In genomic region chr10:110221721-110222261, GRCh38 we compare ENCODE assay signal across 8 cellular contexts. TPM values are rescaled to one million over a fixed set of nuclear protein-coding genes. Genes with fewer than 3 reads are reported as not detected.
A peak's percentile ranks its signal among the peaks of the same experiment; 100 is the strongest.
DNase-seq lines count a peak whose midpoint lies in the region; ATAC-seq and TF ChIP-seq lines count a peak whose summit lies in the region.

No MANE protein-coding gene starts in this region.

- peaks cover 86% of the 10 kb centered on the region for H4K20me1 ChIP-seq in BLaER1

- peak overlapping the region; percentile 67 for H3K4me2 ChIP-seq in BLaER1

- peak overlapping the region; percentile 94 for H3K27ac Mint-ChIP-seq in neural crest cell (ENCODE audit: unreplicated experiment)

- no peaks in the 10 kb centered on the region for H3K36me3 Mint-ChIP-seq in neural crest cell (ENCODE audit: low read depth)

- peak; percentile 63 for ATAC-seq in HG03460 (IDR thresholded peaks at IDR 0.05; ENCODE audit: unreplicated experiment)

- H3K27me3 ChIP-seq in BLaER1: no peaks in the 10 kb centered on the region

- no peaks in the 10 kb centered on the region for H3K9me3 Mint-ChIP-seq in neural crest cell

- DNase-seq in GM19238 (ENCODE audit: insufficient read length, low spot score) (peak; percentile 35), RKO (ENCODE audit: low spot score) (peak; percentile 98), fibroblast of pulmonary artery (ENCODE audit: low read depth) (peak; percentile 94), neural crest cell (ENCODE audit: low read depth, low spot score) (no peak)
- DNase-seq in activated T-helper 9 cell treated with anti-CD3 and anti-CD28 coated beads, Interleukin-2, amount 50 U/mL, for 16 hours (ENCODE audit: low read depth): peak; percentile 67

- H3K9me3 ChIP-seq in BLaER1: no peaks in the 10 kb centered on the region

- H3K4me3 ChIP-seq in BLaER1 (peak overlapping the region; percentile 27; the same call in 1 of the 2 replicates), fibroblast of pulmonary artery (replicated peaks; ENCODE audit: low read depth, low read length) (peak overlapping the region; percentile 59)

- TF ChIP-seq CTCF in fibroblast of pulmonary artery (IDR thresholded peaks at IDR 0.05; ENCODE audit: low read length, missing control alignments) (peak; percentile 41), neural crest cell (conservative IDR thresholded peaks at IDR 0.05) (no peak)

- H3K9ac ChIP-seq in BLaER1: peak overlapping the region; percentile 5; the same call in 1 of the 2 replicates

- H3K36me3 ChIP-seq in BLaER1: no peaks in the 10 kb centered on the region

- peaks cover 35% of the 10 kb centered on the region for H3K4me1 Mint-ChIP-seq in neural crest cell

- H3K27me3 Mint-ChIP-seq in neural crest cell (ENCODE audit: low read depth): peaks cover 6% of the 10 kb centered on the region

- peak overlapping the region; percentile 78 for H3K4me3 Mint-ChIP-seq in neural crest cell

- H3K4me1 ChIP-seq in BLaER1: peaks cover 57% of the 10 kb centered on the region

- H3K27ac ChIP-seq in BLaER1: no peak overlapping the region
- H3K27ac ChIP-seq in temporal lobe (ENCODE audit: low read depth, low read length): peak overlapping the region; percentile 94

RNA-seq across cellular contexts. Expression of gene MXI1, which starts 14.4 kb away (rescaled TPM):
- 18.6 and 20.6 TPM in 2 replicates for total RNA-seq in neural crest cell
- 49.2 TPM for total RNA-seq in temporal lobe
